9 cellular contexts compared by ENCODE assay signal in the genomic region with DNA sequence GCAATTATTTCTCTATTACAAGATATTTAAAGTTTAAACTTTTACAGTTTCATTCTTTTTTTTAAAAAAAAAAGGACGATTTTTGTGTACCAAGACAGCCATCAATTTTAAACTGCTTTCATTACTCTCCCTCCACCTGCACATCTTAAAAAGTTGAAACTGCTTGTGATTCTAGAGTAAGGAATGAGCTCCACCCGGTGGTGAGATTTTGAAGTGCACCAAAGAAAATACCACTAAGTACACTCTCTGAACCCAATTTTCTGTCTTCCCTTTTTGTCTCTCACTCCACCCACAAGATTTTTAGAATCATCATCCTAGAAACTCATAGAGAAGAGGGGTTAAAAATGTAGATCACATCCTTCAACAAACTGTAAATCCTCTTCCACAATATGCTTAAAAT.
DNase-seq lines count a peak whose midpoint lies in the region; TF ChIP-seq lines count a peak whose summit lies in the region.
"Had no signal": no experiment of that assay in that cellular context is flagged by ENCODE, and none has a peak within 500 bp of the region (broad histone marks: within the 10 kb centered on the region; RNA-seq: fewer than 3 reads in every experiment).

No MANE protein-coding gene starts in this region.

- H3K27me3 ChIP-seq in esophagus squamous epithelium (no peaks in the 10 kb centered on the region), neuronal stem cell (ENCODE audit: control insufficient read depth in 3 of 3, insufficient read depth in 3 of 3, low read depth in 1 of 3, low read length in 3 of 3) (no peaks in the 10 kb centered on the region)
- H3K27me3 ChIP-seq: BLaER1 treated with 17β-estradiol and CSF1 and Interleukin-3, amounts not matched to agents 10 nM and 100 nM had no signal

- H3K4me3 ChIP-seq in esophagus squamous epithelium = no peak overlapping the region
- H3K4me3 ChIP-seq in neuronal stem cell (ENCODE audit: low read length in 2 of 2) = no peak overlapping the region
- H3K4me3 ChIP-seq: BLaER1 treated with 17β-estradiol and CSF1 and Interleukin-3, amounts not matched to agents 10 nM and 100 nM had no signal

- no peak overlapping the region for H2BK5ac ChIP-seq in neuronal stem cell (ENCODE audit: low read length)

- H3K14ac ChIP-seq in neuronal stem cell (ENCODE audit: low read length) = no peak overlapping the region

- H3K9ac ChIP-seq in neuronal stem cell (ENCODE audit: low read depth, low read length, poor library complexity) = no peak overlapping the region
- H3K9ac ChIP-seq: BLaER1 treated with 17β-estradiol and CSF1 and Interleukin-3, amounts not matched to agents 10 nM and 100 nM had no signal

- H3K9me3 ChIP-seq in esophagus squamous epithelium (no peaks in the 10 kb centered on the region), neuronal stem cell (replicated peaks in 1 of 2; ENCODE audit: control insufficient read depth in 2 of 2, insufficient read depth in 1 of 2, low read depth in 1 of 2, low read length in 2 of 2) (no peaks in the 10 kb centered on the region)
- H3K9me3 ChIP-seq: BLaER1 treated with 17β-estradiol and CSF1 and Interleukin-3, amounts not matched to agents 10 nM and 100 nM had no signal

- H3K36me3 ChIP-seq in esophagus squamous epithelium = no peaks in the 10 kb centered on the region
- no peaks in the 10 kb centered on the region for H3K36me3 ChIP-seq in neuronal stem cell (replicated peaks in 1 of 2; ENCODE audit: control insufficient read depth in 2 of 2, insufficient read depth in 2 of 2, low read length in 2 of 2)
- H3K36me3 ChIP-seq: BLaER1 treated with 17β-estradiol and CSF1 and Interleukin-3, amounts not matched to agents 10 nM and 100 nM had no signal

- intact Hi-C loops in esophagus squamous epithelium (cut with DNase I) (no loop called here), posterior vena cava (cut with DNase I) (no loop called here)

- H3K18ac ChIP-seq in neuronal stem cell (ENCODE audit: low read length) = no peak overlapping the region

- DNase-seq in NCI-H2171 treated with DMSO at 0.1 percent for 48 hours (lab: John Stamatoyannopoulos, UW) (peak; percentile 40), NCI-H2171 (lab: John Stamatoyannopoulos, UW) (no peak), HCEC 1CT (peak; percentile 1), NCI-H2107 treated with DMSO at 0.1 percent for 48 hours (lab: John Stamatoyannopoulos, UW; ENCODE audit: unreplicated experiment) (peak; percentile 34), esophagus squamous epithelium (lab: John Stamatoyannopoulos, UW) (no peak), neuronal stem cell (ENCODE audit: low spot score) (peak; percentile 50), posterior vena cava (ENCODE audit: low spot score) (no peak)
- DNase-seq in activated CD4-positive, alpha-beta T cell treated with anti-CD3 and anti-CD28 coated beads, Interleukin-2, amount 50 U/mL, for 1 hour = peak; percentile 10

- no peak overlapping the region for H2BK120ac ChIP-seq in neuronal stem cell (ENCODE audit: low read depth, low read length)

- no peak overlapping the region for H2AFZ ChIP-seq in neuronal stem cell (ENCODE audit: low read length)

- no peak overlapping the region for H4K91ac ChIP-seq in neuronal stem cell (ENCODE audit: low read depth, low read length, poor library complexity)

- TF ChIP-seq POLR2A in esophagus squamous epithelium (IDR thresholded peaks at IDR 0.05) = no peak

- H2AK5ac ChIP-seq in neuronal stem cell (ENCODE audit: low read depth, low read length) = no peak overlapping the region

- H3K27ac ChIP-seq in esophagus squamous epithelium (no peak overlapping the region), neuronal stem cell (replicated peaks; ENCODE audit: low read length) (no peak overlapping the region)
- H3K27ac ChIP-seq: BLaER1 treated with 17β-estradiol and CSF1 and Interleukin-3, amounts not matched to agents 10 nM and 100 nM had no signal

- TF ChIP-seq CTCF in esophagus squamous epithelium (IDR thresholded peaks at IDR 0.05) = peak in 5 of 6 experiments; percentile 50 to 71 (median 61)

- H2BK12ac ChIP-seq in neuronal stem cell (ENCODE audit: low read length) = no peak overlapping the region

- H3K4ac ChIP-seq in neuronal stem cell (ENCODE audit: low read length) = no peak overlapping the region

- H4K8ac ChIP-seq in neuronal stem cell (ENCODE audit: low read depth, low read length) = no peak overlapping the region

- 0% methylated on average over 2 of the region's 2 CpGs for WGBS in esophagus squamous epithelium, 2 donors
- WGBS in neuronal stem cell (ENCODE audit: extremely low coverage in 2 of 2, insufficient read length in 2 of 2, insufficient replicate concordance in 1 of 2), 2 donors = no CpG with 5 or more reads among the region's 2 CpGs

- H3K4me1 ChIP-seq in esophagus squamous epithelium (no peaks in the 10 kb centered on the region), neuronal stem cell (ENCODE audit: control insufficient read depth in 2 of 2, insufficient read depth in 1 of 2, low read depth in 1 of 2, low read length in 2 of 2) (no peaks in the 10 kb centered on the region)
- H3K4me1 ChIP-seq: BLaER1 treated with 17β-estradiol and CSF1 and Interleukin-3, amounts not matched to agents 10 nM and 100 nM had no signal

- H3K79me1 ChIP-seq in neuronal stem cell (ENCODE audit: low read depth, low read length) = no peaks in the 10 kb centered on the region

- H2BK15ac ChIP-seq in neuronal stem cell (ENCODE audit: low read length) = no peak overlapping the region

- no peak overlapping the region for H3K23ac ChIP-seq in neuronal stem cell (ENCODE audit: low read depth, low read length, poor library complexity)

- H3K4me2 ChIP-seq in neuronal stem cell (ENCODE audit: insufficient read depth, low read length, poor library complexity, severe bottlenecking) = no peak overlapping the region
- H3K4me2 ChIP-seq: BLaER1 treated with 17β-estradiol and CSF1 and Interleukin-3, amounts not matched to agents 10 nM and 100 nM had no signal

Comparison
In these comparisons a context has a peak if more than half of its experiments do, and no peak if none do; other contexts are left out.
1. DNase-seq: peak in NCI-H2171 treated with DMSO at 0.1 percent for 48 hours (single experiment), HCEC 1CT (single experiment), NCI-H2107 treated with DMSO at 0.1 percent for 48 hours (single experiment), activated CD4-positive, alpha-beta T cell treated with anti-CD3 and anti-CD28 coated beads, Interleukin-2, amount 50 U/mL, for 1 hour (single experiment) and neuronal stem cell (single experiment); none in NCI-H2171 (single experiment), esophagus squamous epithelium (single experiment) and posterior vena cava (single experiment).